8 cellular contexts compared by ENCODE assay signal in the genomic region with DNA sequence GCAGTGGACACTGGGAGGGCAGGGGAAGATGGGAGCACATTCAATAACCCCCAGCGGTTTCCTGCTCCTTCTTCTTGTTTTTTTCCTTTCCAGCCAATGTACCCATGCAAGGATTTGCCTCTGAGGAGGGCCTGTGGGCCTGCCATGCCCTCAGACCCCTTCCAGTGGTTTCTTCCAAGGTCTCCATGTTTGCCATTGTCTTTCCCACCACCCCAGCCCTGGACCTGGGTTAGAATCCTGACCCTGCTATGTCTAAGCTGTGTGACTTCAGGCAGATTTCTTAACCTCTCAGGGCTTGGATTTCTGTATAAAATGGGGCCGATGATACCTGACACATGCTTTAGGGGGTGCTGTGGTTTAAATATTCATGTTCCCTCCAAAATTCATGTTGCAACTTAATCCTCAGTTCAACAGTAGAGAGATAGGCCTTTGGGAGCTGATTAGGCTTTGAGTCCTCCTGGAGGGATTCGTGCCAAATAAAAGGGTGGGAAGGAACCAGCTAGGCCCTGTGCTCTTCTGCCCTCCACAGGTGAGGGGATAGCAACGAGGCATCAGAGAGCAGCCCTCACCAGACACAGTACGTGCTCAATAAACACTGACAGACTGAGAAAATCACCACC. TPM values are rescaled to one million over a fixed set of nuclear protein-coding genes. Genes with fewer than 3 reads are reported as not detected.
DNase-seq lines count a peak whose midpoint lies in the region; ATAC-seq and TF ChIP-seq lines count a peak whose summit lies in the region.

No MANE protein-coding gene starts in this region.

- no peaks in the 10 kb centered on the region for H3K27me3 Mint-ChIP-seq in natural killer cell treated with Interleukin-12 subunit alpha and Interleukin-12 subunit beta and Interleukin-15 and Interleukin-18, amount 100 ng/mL, for 72 hours

- no peaks in the 10 kb centered on the region for H3K36me3 Mint-ChIP-seq in natural killer cell treated with Interleukin-12 subunit alpha and Interleukin-12 subunit beta and Interleukin-15 and Interleukin-18, amount 100 ng/mL, for 72 hours

- H3K4me1 ChIP-seq in effector memory CD4-positive, alpha-beta T cell (ENCODE audit: control insufficient read depth, insufficient read depth, low read length, poor library complexity, severe bottlenecking) = no peaks in the 10 kb centered on the region

- no peaks in the 10 kb centered on the region for H3K9me3 ChIP-seq in effector memory CD4-positive, alpha-beta T cell (ENCODE audit: control insufficient read depth, low read length)

- no peak overlapping the region for H3K4me3 ChIP-seq in effector memory CD4-positive, alpha-beta T cell (ENCODE audit: insufficient read depth, low read depth, low read length, poor library complexity, severe bottlenecking)

- no peak overlapping the region for H3K4me3 Mint-ChIP-seq in natural killer cell treated with Interleukin-12 subunit alpha and Interleukin-12 subunit beta and Interleukin-15 and Interleukin-18, amount 100 ng/mL, for 72 hours

- H3K27ac Mint-ChIP-seq in natural killer cell treated with Interleukin-12 subunit alpha and Interleukin-12 subunit beta and Interleukin-15 and Interleukin-18, amount 100 ng/mL, for 72 hours = no peak overlapping the region

- intact Hi-C loops in left colon (cut with DNase I, micrococcal nuclease) = no loop called here

- H3K27ac ChIP-seq in VCaP = no peak overlapping the region
- H3K27ac ChIP-seq in effector memory CD4-positive, alpha-beta T cell (ENCODE audit: insufficient read depth, low read length, poor library complexity, severe bottlenecking) = no peak overlapping the region

- H3K36me3 ChIP-seq in effector memory CD4-positive, alpha-beta T cell (ENCODE audit: control insufficient read depth, insufficient read depth, low read length) = no peaks in the 10 kb centered on the region

- peak; percentile 53 for ATAC-seq in left colon
- no peak for ATAC-seq in natural killer cell treated with Interleukin-12 subunit alpha and Interleukin-12 subunit beta and Interleukin-15 and Interleukin-18, amount 100 ng/mL, for 72 hours
- no peak for ATAC-seq in GM18861 (IDR thresholded peaks at IDR 0.05; ENCODE audit: unreplicated experiment)

- H3K9me3 Mint-ChIP-seq in natural killer cell treated with Interleukin-12 subunit alpha and Interleukin-12 subunit beta and Interleukin-15 and Interleukin-18, amount 100 ng/mL, for 72 hours = no peaks in the 10 kb centered on the region

- H3K27me3 ChIP-seq in effector memory CD4-positive, alpha-beta T cell (replicated peaks; ENCODE audit: control insufficient read depth, insufficient read depth, low read length, poor library complexity, severe bottlenecking) = no peaks in the 10 kb centered on the region

- peak; percentile 67 for TF ChIP-seq RAD21 in Ishikawa (IDR thresholded peaks at IDR 0.05; ENCODE audit: low read depth)

- peak; percentile 40 for DNase-seq in CD1c-positive myeloid dendritic cell (ENCODE audit: extremely low spot score)
- no peak for DNase-seq in left colon
- no peak for DNase-seq in natural killer cell treated with Interleukin-12 subunit alpha and Interleukin-12 subunit beta and Interleukin-15 and Interleukin-18, amount 100 ng/mL, for 72 hours (ENCODE audit: low spot score)
- DNase-seq in DMS79 (lab: John Stamatoyannopoulos, UW) = no peak
- no peak for DNase-seq in effector memory CD4-positive, alpha-beta T cell

- no peak for TF ChIP-seq EP300 in Ishikawa (IDR thresholded peaks at IDR 0.05; ENCODE audit: borderline replicate concordance)

- TF ChIP-seq CTCF in VCaP (conservative IDR thresholded peaks at IDR 0.05) = 0 out of 2 replicates have a peak, but pooled peaks have one; percentile 20

- H3K4me1 Mint-ChIP-seq in natural killer cell treated with Interleukin-12 subunit alpha and Interleukin-12 subunit beta and Interleukin-15 and Interleukin-18, amount 100 ng/mL, for 72 hours (ENCODE audit: low read depth in 2 of 2) = peaks cover 14 to 16% of the 10 kb centered on the region in 2 donors

TF ChIP-seq in Ishikawa, 13 proteins besides CTCF, POLR2A, EP300 and RAD21:
- no peak for TF ChIP-seq TEAD4 (IDR thresholded peaks at IDR 0.05)
- no peak for TF ChIP-seq CREB1 (IDR thresholded peaks at IDR 0.05; ENCODE audit: low read depth)
- TF ChIP-seq, protein P1, sequence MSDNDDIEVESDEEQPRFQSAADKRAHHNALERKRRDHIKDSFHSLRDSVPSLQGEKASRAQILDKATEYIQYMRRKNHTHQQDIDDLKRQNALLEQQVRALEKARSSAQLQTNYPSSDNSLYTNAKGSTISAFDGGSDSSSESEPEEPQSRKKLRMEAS (IDR thresholded peaks at IDR 0.05) = no peak
- TF ChIP-seq, protein P2, sequence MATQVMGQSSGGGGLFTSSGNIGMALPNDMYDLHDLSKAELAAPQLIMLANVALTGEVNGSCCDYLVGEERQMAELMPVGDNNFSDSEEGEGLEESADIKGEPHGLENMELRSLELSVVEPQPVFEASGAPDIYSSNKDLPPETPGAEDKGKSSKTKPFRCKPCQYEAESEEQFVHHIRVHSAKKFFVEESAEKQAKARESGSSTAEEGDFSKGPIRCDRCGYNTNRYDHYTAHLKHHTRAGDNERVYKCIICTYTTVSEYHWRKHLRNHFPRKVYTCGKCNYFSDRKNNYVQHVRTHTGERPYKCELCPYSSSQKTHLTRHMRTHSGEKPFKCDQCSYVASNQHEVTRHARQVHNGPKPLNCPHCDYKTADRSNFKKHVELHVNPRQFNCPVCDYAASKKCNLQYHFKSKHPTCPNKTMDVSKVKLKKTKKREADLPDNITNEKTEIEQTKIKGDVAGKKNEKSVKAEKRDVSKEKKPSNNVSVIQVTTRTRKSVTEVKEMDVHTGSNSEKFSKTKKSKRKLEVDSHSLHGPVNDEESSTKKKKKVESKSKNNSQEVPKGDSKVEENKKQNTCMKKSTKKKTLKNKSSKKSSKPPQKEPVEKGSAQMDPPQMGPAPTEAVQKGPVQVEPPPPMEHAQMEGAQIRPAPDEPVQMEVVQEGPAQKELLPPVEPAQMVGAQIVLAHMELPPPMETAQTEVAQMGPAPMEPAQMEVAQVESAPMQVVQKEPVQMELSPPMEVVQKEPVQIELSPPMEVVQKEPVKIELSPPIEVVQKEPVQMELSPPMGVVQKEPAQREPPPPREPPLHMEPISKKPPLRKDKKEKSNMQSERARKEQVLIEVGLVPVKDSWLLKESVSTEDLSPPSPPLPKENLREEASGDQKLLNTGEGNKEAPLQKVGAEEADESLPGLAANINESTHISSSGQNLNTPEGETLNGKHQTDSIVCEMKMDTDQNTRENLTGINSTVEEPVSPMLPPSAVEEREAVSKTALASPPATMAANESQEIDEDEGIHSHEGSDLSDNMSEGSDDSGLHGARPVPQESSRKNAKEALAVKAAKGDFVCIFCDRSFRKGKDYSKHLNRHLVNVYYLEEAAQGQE (IDR thresholded peaks at IDR 0.05; ENCODE audit: low read depth) = no peak
- TF ChIP-seq, protein P3, sequence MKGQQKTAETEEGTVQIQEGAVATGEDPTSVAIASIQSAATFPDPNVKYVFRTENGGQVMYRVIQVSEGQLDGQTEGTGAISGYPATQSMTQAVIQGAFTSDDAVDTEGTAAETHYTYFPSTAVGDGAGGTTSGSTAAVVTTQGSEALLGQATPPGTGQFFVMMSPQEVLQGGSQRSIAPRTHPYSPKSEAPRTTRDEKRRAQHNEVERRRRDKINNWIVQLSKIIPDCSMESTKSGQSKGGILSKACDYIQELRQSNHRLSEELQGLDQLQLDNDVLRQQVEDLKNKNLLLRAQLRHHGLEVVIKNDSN (IDR thresholded peaks at IDR 0.05) = no peak
- TF ChIP-seq NFIC (IDR thresholded peaks at IDR 0.05) = no peak
- no peak for TF ChIP-seq CEBPB (IDR thresholded peaks at IDR 0.05)
- TF ChIP-seq YY1 (IDR thresholded peaks at IDR 0.05; ENCODE audit: low read depth) = no peak
- no peak for TF ChIP-seq FOXM1 (IDR thresholded peaks at IDR 0.05; ENCODE audit: borderline replicate concordance, low read depth)
- no peak for TF ChIP-seq EGR1 (IDR thresholded peaks at IDR 0.05)
- TF ChIP-seq TAF1 (IDR thresholded peaks at IDR 0.05; ENCODE audit: low read depth) = no peak
- no peak for TF ChIP-seq TCF12 (IDR thresholded peaks at IDR 0.05; ENCODE audit: low read depth)
- no peak for TF ChIP-seq ZBTB7A (IDR thresholded peaks at IDR 0.05; ENCODE audit: low read depth)
TF ChIP-seq in Ishikawa: peak in this region for 0.

RNA-seq across cellular contexts. Expression of a gene that starts 46.3 kb away (rescaled TPM):
- total RNA-seq in left colon = 100 to 1,000 TPM; 410 to 585 TPM
- total RNA-seq in natural killer cell treated with Interleukin-12 subunit alpha and Interleukin-12 subunit beta and Interleukin-15 and Interleukin-18, amount 100 ng/mL, for 72 hours = 10 to 100 TPM in 1 of 2 donors, 1 to 10 TPM in 1; 5.9 to 15.4 TPM

Comparison
In these comparisons a context has a peak if more than half of its experiments do, and no peak if none do; other contexts are left out.
1. RNA of a gene that starts 46.3 kb away (total RNA-seq): 410 to 585 TPM in left colon; 5.9 to 15.4 TPM in natural killer cell treated with Interleukin-12 subunit alpha and Interleukin-12 subunit beta and Interleukin-15 and Interleukin-18, amount 100 ng/mL, for 72 hours; every median in the first group is over 10 times any median in the second.